8 cellular contexts compared by ENCODE assay signal in the genomic region with DNA sequence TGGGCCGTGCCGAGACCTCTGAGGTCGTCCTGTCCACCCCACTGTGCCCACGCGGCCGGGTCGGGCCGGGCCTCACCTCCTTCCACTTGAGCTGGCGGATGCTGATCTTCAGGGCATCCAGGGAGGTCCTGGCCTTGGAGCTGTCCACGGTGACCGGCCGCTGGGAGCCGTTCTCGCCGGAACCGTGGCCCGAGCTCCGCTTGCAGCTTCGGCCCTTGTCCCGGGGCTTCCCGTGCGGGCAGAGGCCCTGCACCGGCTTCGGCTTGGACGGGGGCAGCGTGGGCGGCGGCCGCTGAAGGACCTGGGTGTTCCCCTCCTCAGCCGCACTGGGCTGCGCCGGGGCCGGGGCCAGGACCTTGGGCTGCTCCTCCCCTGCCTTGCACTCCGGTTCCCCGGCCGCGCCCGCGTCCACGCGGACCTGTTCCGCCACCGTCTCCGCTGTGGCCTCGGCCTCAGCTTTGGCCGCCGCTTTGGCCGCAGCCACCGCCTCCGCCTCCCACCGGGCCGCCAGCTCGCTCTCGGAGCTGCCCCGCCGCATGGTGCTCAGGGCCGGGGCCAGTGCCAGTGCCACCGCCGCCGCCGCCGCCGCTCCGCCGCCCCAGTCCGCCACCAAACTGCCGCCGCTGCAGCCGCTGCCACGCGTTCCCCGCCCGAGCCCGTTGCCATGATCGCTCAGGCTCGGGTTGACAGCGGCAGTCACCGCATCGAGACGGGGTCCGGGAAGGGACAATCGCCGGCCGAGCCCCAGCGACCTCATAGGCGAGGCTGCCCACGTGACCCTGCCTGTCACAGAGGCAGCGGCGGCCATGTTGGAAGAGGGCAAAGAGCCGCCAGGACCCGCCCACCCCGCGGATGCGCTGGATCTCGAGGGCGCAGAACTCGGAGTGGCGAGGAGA. TPM values are rescaled to one million over a fixed set of nuclear protein-coding genes. Genes with fewer than 3 reads are reported as not detected.
DNase-seq lines count a peak whose midpoint lies in the region; ATAC-seq and TF ChIP-seq lines count a peak whose summit lies in the region.

Gene TTLL11, minus strand, starts transcription at position 698 of the 896 bp plus-strand sequence. Its CDS starts 160 bp downstream, at position 538.

- TF ChIP-seq CTCF in endodermal cell (conservative IDR thresholded peaks at IDR 0.05): no peak

- H3K4me1 ChIP-seq in endodermal cell (ENCODE audit: control insufficient read depth, insufficient read depth, low read length) (no peaks in the 10 kb centered on the region), mesodermal cell (ENCODE audit: control insufficient read depth, insufficient read depth, low read length, poor library complexity, severe bottlenecking) (no peaks in the 10 kb centered on the region)

- H3K4me3 ChIP-seq in endodermal cell (ENCODE audit: low read length): peak within 1 kb of the TSS; percentile 80
- H3K4me3 ChIP-seq in mesodermal cell (ENCODE audit: extremely low read depth, insufficient read depth, low read length, poor library complexity, severe bottlenecking): peak within 1 kb of the TSS; percentile 81

- H3K27ac ChIP-seq in endodermal cell (ENCODE audit: low read depth, low read length): no peak within 1 kb of the TSS
- H3K27ac ChIP-seq in mesodermal cell (ENCODE audit: low read depth, low read length, severe bottlenecking): no peak within 1 kb of the TSS

- H3K36me3 Mint-ChIP-seq in activated CD8-positive, alpha-beta memory T cell treated with anti-CD3 and anti-CD28 coated beads, Interleukin-2, amount 10 ng/mL, durations not matched to agents 7 days and 5 days: peaks cover 2% of the 10 kb centered on the region
- no peaks in the 10 kb centered on the region for H3K36me3 Mint-ChIP-seq in endodermal cell (ENCODE audit: low read depth)

- peaks cover 68% of the 10 kb centered on the region for H3K27me3 ChIP-seq in endodermal cell (ENCODE audit: control insufficient read depth, insufficient read depth, low read length, poor library complexity, severe bottlenecking)

- 2 to 6% methylated on average over 7 to 98 of the region's 98 CpGs for WGBS in endodermal cell (ENCODE audit: insufficient coverage in 1 of 2, insufficient read length in 1 of 2), 2 experiments
- WGBS in mesodermal cell (ENCODE audit: insufficient coverage in 2 of 2), 2 experiments: 1% methylated on average over 88 to 92 of the region's 98 CpGs

- no peak within 1 kb of the TSS for H3K9ac ChIP-seq in endodermal cell (ENCODE audit: extremely low read depth, low read length, poor library complexity, severe bottlenecking)

- CTCF ChIA-PET in activated CD8-positive, alpha-beta memory T cell treated with anti-CD3 and anti-CD28 coated beads, Interleukin-2, amount 10 ng/mL, durations not matched to agents 7 days and 5 days (lab: Charles Lee): interaction anchor here (0.7 to 8.6 kb wide), 9 partner anchors 28 to 821 kb away, joined by 3 to 294 read pairs (median 3); no protein-coding TSS in a partner anchor

- DNase-seq in COR-L47 (lab: John Stamatoyannopoulos, UW): peak; percentile 92
- DNase-seq in HT1080 (ENCODE audit: low read depth): peak; percentile 90
- DNase-seq in NOMO-1 (lab: John Stamatoyannopoulos, UW; ENCODE audit: unreplicated experiment in 2 of 2): peak; percentile 91
- peak; percentile 97 for DNase-seq in activated CD8-positive, alpha-beta memory T cell treated with anti-CD3 and anti-CD28 coated beads, Interleukin-2, amount 10 ng/mL, durations not matched to agents 7 days and 5 days
- peak; percentile 98 for DNase-seq in endodermal cell
- peak; percentile 91 for DNase-seq in stimulated activated CD8-positive, alpha-beta memory T cell treated with anti-CD3 and anti-CD28 coated beads, Interleukin-15, amount 100 ng/mL, for 24 hours (ENCODE audit: low read depth)

- no peaks in the 10 kb centered on the region for H3K9me3 Mint-ChIP-seq in activated CD8-positive, alpha-beta memory T cell treated with anti-CD3 and anti-CD28 coated beads, Interleukin-2, amount 10 ng/mL, durations not matched to agents 7 days and 5 days (ENCODE audit: low read depth)
- no peaks in the 10 kb centered on the region for H3K9me3 Mint-ChIP-seq in endodermal cell

- H3K36me3 ChIP-seq in endodermal cell (ENCODE audit: control insufficient read depth, insufficient read depth, low read length) (no peaks in the 10 kb centered on the region), mesodermal cell (ENCODE audit: control insufficient read depth, insufficient read depth, low read length) (no peaks in the 10 kb centered on the region)

- H3K4me1 Mint-ChIP-seq in activated CD8-positive, alpha-beta memory T cell treated with anti-CD3 and anti-CD28 coated beads, Interleukin-2, amount 10 ng/mL, durations not matched to agents 7 days and 5 days: peaks cover 23% of the 10 kb centered on the region
- H3K4me1 Mint-ChIP-seq in endodermal cell: peaks cover 4% of the 10 kb centered on the region

- H3K27me3 Mint-ChIP-seq in activated CD8-positive, alpha-beta memory T cell treated with anti-CD3 and anti-CD28 coated beads, Interleukin-2, amount 10 ng/mL, durations not matched to agents 7 days and 5 days: peaks cover 29% of the 10 kb centered on the region
- peaks cover 40% of the 10 kb centered on the region for H3K27me3 Mint-ChIP-seq in endodermal cell (ENCODE audit: insufficient read depth)

- no peaks in the 10 kb centered on the region for H3K9me3 ChIP-seq in endodermal cell (ENCODE audit: control insufficient read depth, low read length)
- no peaks in the 10 kb centered on the region for H3K9me3 ChIP-seq in mesodermal cell (ENCODE audit: control insufficient read depth, low read length)

- ATAC-seq in GM21367 (IDR thresholded peaks at IDR 0.05; ENCODE audit: unreplicated experiment): peak; percentile 89
- ATAC-seq in activated CD8-positive, alpha-beta memory T cell treated with anti-CD3 and anti-CD28 coated beads, Interleukin-2, amount 10 ng/mL, durations not matched to agents 7 days and 5 days: peak; percentile 95

- peak within 1 kb of the TSS; percentile 77 for H3K4me3 Mint-ChIP-seq in activated CD8-positive, alpha-beta memory T cell treated with anti-CD3 and anti-CD28 coated beads, Interleukin-2, amount 10 ng/mL, durations not matched to agents 7 days and 5 days
- H3K4me3 Mint-ChIP-seq in endodermal cell: peak within 1 kb of the TSS; percentile 63

- peak within 1 kb of the TSS; percentile 34 for H3K27ac Mint-ChIP-seq in activated CD8-positive, alpha-beta memory T cell treated with anti-CD3 and anti-CD28 coated beads, Interleukin-2, amount 10 ng/mL, durations not matched to agents 7 days and 5 days
- H3K27ac Mint-ChIP-seq in endodermal cell: no peak within 1 kb of the TSS

RNA-seq across cellular contexts. Expression of gene TTLL11, which starts in this region (rescaled TPM):
- total RNA-seq in HT1080 (2014; rRNA removed; shearing (Covaris generic)): 7.1 and 9.1 TPM in 2 replicates
- polyA plus RNA-seq in HT1080 (2015; cell fraction: cytosol; rRNA removed): 5.7 and 6.7 TPM in 2 replicates
- polyA plus RNA-seq in HT1080 (2015; cell fraction: nucleus; rRNA removed): 5.4 and 6.4 TPM in 2 replicates
- 1 to 10 TPM; 2.2 to 2.5 TPM for total RNA-seq in activated CD8-positive, alpha-beta memory T cell treated with anti-CD3 and anti-CD28 coated beads, Interleukin-2, amount 10 ng/mL, durations not matched to agents 7 days and 5 days
- under 1 TPM in 1 of 2 donors, not detected in 1; 0.68 TPM for total RNA-seq in endodermal cell
- polyA plus RNA-seq in endodermal cell (2013, experiment 1 of 2): 2.4 TPM
- polyA plus RNA-seq in endodermal cell (2013, experiment 2 of 2): 3.3 TPM
- polyA plus RNA-seq in mesodermal cell (2013, experiment 1 of 2): 3.0 TPM
- polyA plus RNA-seq in mesodermal cell (2013, experiment 2 of 2): 2.1 TPM
